ENCODE assay signal across 1 cellular context in genomic region chr9:105244274-105244995, GRCh38.
TF ChIP-seq lines count a peak whose summit lies in the region.

Gene SLC44A1, plus strand, starts transcription at chr9:105244651. Its CDS starts 218 bp downstream, at chr9:105244869.

TF ChIP-seq in HepG2, 621 proteins besides CTCF, POLR2A, EP300 and RAD21 (continued from another document and continues in another):
- TF ChIP-seq ZNF280B (CRISPR knock-in tag; IDR thresholded peaks at IDR 0.05; ENCODE audit: borderline replicate concordance) (peak; percentile 94), ZBTB10 (CRISPR knock-in tag; IDR thresholded peaks at IDR 0.05; ENCODE audit: borderline replicate concordance) (no peak), ZNF776 (CRISPR knock-in tag; IDR thresholded peaks at IDR 0.05) (peak; percentile 91; the same call in 1 of the 2 replicates), TFE3 (CRISPR knock-in tag; IDR thresholded peaks at IDR 0.05) (peak; percentile 84), FOXO1 (CRISPR knock-in tag; IDR thresholded peaks at IDR 0.05) (peak; percentile 91), FOXO4 (CRISPR knock-in tag; conservative IDR thresholded peaks at IDR 0.05) (no peak), POLR2G (IDR thresholded peaks at IDR 0.05; ENCODE audit: low read depth, low read length) (peak; percentile 61), ISX (CRISPR knock-in tag; conservative IDR thresholded peaks at IDR 0.05) (0 out of 2 replicates have a peak, but pooled peaks have one; percentile 67), GATAD1 (CRISPR knock-in tag; IDR thresholded peaks at IDR 0.05) (peak; percentile 87), ARID5B (CRISPR knock-in tag; IDR thresholded peaks at IDR 0.05) (peak; percentile 86), SP4 (CRISPR knock-in tag; IDR thresholded peaks at IDR 0.05) (peak; percentile 93), SOX6 (IDR thresholded peaks at IDR 0.05) (no peak), SOX6 (CRISPR knock-in tag; IDR thresholded peaks at IDR 0.05) (peak; percentile 82), HDAC2 (CRISPR knock-in tag; IDR thresholded peaks at IDR 0.05) (peak; percentile 95), CAMTA2 (CRISPR knock-in tag; IDR thresholded peaks at IDR 0.05; ENCODE audit: borderline replicate concordance) (peak; percentile 95), ZNF260 (CRISPR knock-in tag; IDR thresholded peaks at IDR 0.05; ENCODE audit: borderline replicate concordance, low read depth) (0 out of 2 replicates have a peak, but pooled peaks have one; percentile 85), GZF1 (CRISPR knock-in tag; IDR thresholded peaks at IDR 0.05) (peak; percentile 82), SNAPC2 (CRISPR knock-in tag; IDR thresholded peaks at IDR 0.05) (peak; percentile 77; the same call in 1 of the 2 replicates), CEBPZ (IDR thresholded peaks at IDR 0.05; ENCODE audit: low read length) (no peak), MIER2 (CRISPR knock-in tag; IDR thresholded peaks at IDR 0.05) (peak; percentile 80), NKX3-1 (CRISPR knock-in tag; IDR thresholded peaks at IDR 0.05) (peak; percentile 88; the same call in 1 of the 2 replicates), DNMT3B (CRISPR knock-in tag; conservative IDR thresholded peaks at IDR 0.05) (peak; percentile 81; the same call in 1 of the 2 replicates), PRDM10 (CRISPR knock-in tag; IDR thresholded peaks at IDR 0.05; ENCODE audit: low read depth) (peak; percentile 91), GLI4 (CRISPR knock-in tag; IDR thresholded peaks at IDR 0.05; ENCODE audit: borderline replicate concordance) (peak; percentile 58; the same call in 1 of the 2 replicates), ZNF670 (CRISPR knock-in tag; IDR thresholded peaks at IDR 0.05; ENCODE audit: borderline replicate concordance) (peak; percentile 99), HNRNPLL (IDR thresholded peaks at IDR 0.05; ENCODE audit: low read depth, low read length, poor library complexity, severe bottlenecking) (peak; percentile 16), ZNF589 (CRISPR knock-in tag; conservative IDR thresholded peaks at IDR 0.05) (peak; percentile 94), ZNF891 (CRISPR knock-in tag; IDR thresholded peaks at IDR 0.05) (peak; percentile 96; the same call in 1 of the 2 replicates), MIER3 (CRISPR knock-in tag; IDR thresholded peaks at IDR 0.05; ENCODE audit: borderline replicate concordance) (peak; percentile 98), TCF12 (IDR thresholded peaks at IDR 0.05) (no peak), TCF12 (CRISPR knock-in tag; IDR thresholded peaks at IDR 0.05) (peak; percentile 92), TEF (CRISPR knock-in tag; IDR thresholded peaks at IDR 0.05) (no peak; the same call in 1 of the 2 replicates), ZSCAN30 (CRISPR knock-in tag; IDR thresholded peaks at IDR 0.05) (peak; percentile 23; the same call in 1 of the 2 replicates), HOXA3 (CRISPR knock-in tag; IDR thresholded peaks at IDR 0.05) (peak; percentile 95), ZNF550 (CRISPR knock-in tag; IDR thresholded peaks at IDR 0.05; ENCODE audit: borderline replicate concordance) (peak; percentile 95; the same call in 1 of the 2 replicates)
